In the genomic region with DNA sequence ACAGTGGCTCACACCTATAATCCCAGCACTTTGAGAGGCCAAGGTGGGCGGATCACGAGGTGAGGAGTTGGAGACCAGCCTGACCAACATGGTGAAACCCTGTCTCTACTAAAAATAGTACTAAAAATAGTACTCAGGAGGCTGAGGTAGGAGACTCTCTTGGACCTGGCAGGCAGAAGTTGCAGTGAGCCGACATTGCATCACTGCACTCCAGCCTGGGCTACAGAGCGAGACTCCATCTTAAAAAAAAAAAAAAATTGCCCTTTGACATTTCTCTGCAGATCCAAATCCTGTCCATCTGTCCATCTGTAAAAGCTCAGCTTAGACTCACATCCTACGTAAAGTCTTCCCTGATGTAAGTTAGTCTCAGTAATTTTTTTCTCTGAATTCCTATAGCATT, we compare ENCODE assay signal across 12 cellular contexts. TPM values are rescaled to one million over a fixed set of nuclear protein-coding genes. Genes with fewer than 3 reads are reported as not detected.
"Had no signal": no experiment of that assay in that cellular context is flagged by ENCODE, and none has a peak within 500 bp of the region (broad histone marks: within the 10 kb centered on the region; RNA-seq: fewer than 3 reads in every experiment).

No MANE protein-coding gene starts in this region.

- DNase-seq: GM23248, GOT3, H7, HFFc6, KG1 had no signal

- ATAC-seq: HCT116, HepG2 had no signal

- H3K9me3 ChIP-seq: HAP-1 had no signal

- H3K9ac ChIP-seq: GM23248 had no signal

- H3K27ac ChIP-seq: GM23248, HL-60 had no signal

- H3K4me3 ChIP-seq: GM23248, HAP-1 had no signal

- H3K36me3 ChIP-seq: HAP-1 had no signal

- FAIRE-seq: HepG2 had no signal

- H2AFZ ChIP-seq: GM23248 had no signal

RNA-seq across cellular contexts. Expression of a gene that starts 6.2 kb away (rescaled TPM):
- total RNA-seq: GM23248 had no signal

RNA-seq across cellular contexts. Expression of a gene that starts 56.6 kb away (rescaled TPM):
- total RNA-seq: GM23248, H4, H7, HepG2, HFFc6, HT1080 had no signal
- polyA plus RNA-seq: GM23248, HepG2, IgD-negative memory B cell had no signal
